Comparison of ENCODE assay signal across 22 cellular contexts in the genomic region with DNA sequence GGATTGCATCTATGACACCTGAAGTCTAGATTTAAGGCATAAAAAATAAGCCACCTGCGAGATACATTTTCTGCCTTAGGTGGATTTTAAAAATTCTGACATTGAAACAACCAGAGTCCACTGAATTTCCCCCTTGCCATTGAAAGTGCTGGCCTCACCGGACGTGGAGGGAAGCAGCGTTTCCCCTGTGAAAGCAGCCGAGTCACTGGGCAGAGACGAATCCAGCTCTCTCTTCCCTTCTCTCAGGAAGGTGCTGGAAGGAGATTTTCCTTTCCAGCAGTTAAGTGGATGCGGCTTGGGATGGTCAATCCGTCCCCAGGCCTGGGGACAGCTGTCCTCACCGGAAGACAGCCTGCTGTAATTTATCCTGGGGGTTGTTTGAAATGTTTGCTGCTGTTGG.
DNase-seq lines count a peak whose midpoint lies in the region; ATAC-seq and TF ChIP-seq lines count a peak whose summit lies in the region.
"Had no signal": no experiment of that assay in that cellular context is flagged by ENCODE, and none has a peak within 500 bp of the region (broad histone marks: within the 10 kb centered on the region; RNA-seq: fewer than 3 reads in every experiment).

No MANE protein-coding gene starts in this region.

- intact Hi-C loops in IMR-90 (cut with micrococcal nuclease), result no loop called here

- peak overlapping the region; percentile 97 for H2BK20ac ChIP-seq in IMR-90 (ENCODE audit: low read depth, low read length)

- H3K9ac ChIP-seq in IMR-90 (ENCODE audit: low read depth, low read length) (peak overlapping the region; percentile 29; the same call in 1 of the 2 replicates), smooth muscle cell (ENCODE audit: low read depth) (no peak overlapping the region)
- H3K9ac ChIP-seq: GM23248 had no signal

- CTCF ChIA-PET in IMR-90 (lab: Yijun Ruan, JAX), result interaction anchor here (1.9 kb wide), 1 partner anchor 13 kb away, joined by 6 read pairs; no protein-coding TSS in a partner anchor

- peaks cover 1% of the 10 kb centered on the region for H3K9me3 Mint-ChIP-seq in glutamatergic neuron (ENCODE audit: unreplicated experiment)
- H3K9me3 Mint-ChIP-seq in chondrocyte (ENCODE audit: low read depth), result no peaks in the 10 kb centered on the region

- H3K18ac ChIP-seq in IMR-90 (ENCODE audit: low read depth, low read length), result peak overlapping the region; percentile 50

- H3K27ac Mint-ChIP-seq in glutamatergic neuron (ENCODE audit: unreplicated experiment), result peak overlapping the region; percentile 66
- no peak overlapping the region for H3K27ac Mint-ChIP-seq in chondrocyte (ENCODE audit: unreplicated experiment)

- H3K79me2 ChIP-seq in smooth muscle cell (ENCODE audit: low read depth), result no peaks in the 10 kb centered on the region

- POLR2A ChIA-PET in IMR-90 (lab: Charles Lee; ENCODE audit: unreplicated experiment), result interaction anchor here (1.0 to 2.2 kb wide), 3 partner anchors 16 to 157 kb away, joined by 3 to 10 read pairs (median 8); no protein-coding TSS in a partner anchor

- peak overlapping the region; percentile 78 for H3K56ac ChIP-seq in IMR-90 (ENCODE audit: extremely low read depth, insufficient read depth, low read length)

- BruUV-seq in IMR-90 (replicated peaks; lab: Mats Ljungman, UMichigan), result no TSS peak

- dilution Hi-C loops in IMR-90 (cut with HindIII; ENCODE audit: low sequenced_read_pairs, unreplicated experiment), result no loop called here

- no peak overlapping the region for H3K4me3 Mint-ChIP-seq in glutamatergic neuron (ENCODE audit: unreplicated experiment)
- no peak overlapping the region for H3K4me3 Mint-ChIP-seq in chondrocyte (ENCODE audit: unreplicated experiment)

- H2AFZ ChIP-seq in IMR-90 (replicated peaks; ENCODE audit: low read length, poor library complexity), result peak overlapping the region; percentile 74
- H2AFZ ChIP-seq in smooth muscle cell (ENCODE audit: low read depth), result peak overlapping the region; percentile 77
- H2AFZ ChIP-seq: GM23248 had no signal

- no peaks in the 10 kb centered on the region for H3F3A ChIP-seq in smooth muscle cell (ENCODE audit: low read depth)

- H3K27ac ChIP-seq in IMR-90 (ENCODE audit: insufficient read depth, low read length) (peak overlapping the region; percentile 78), lung (ENCODE audit: low read depth in 1 of 2, low read length in 1 of 2) (peak overlapping the region in 1 of 2 donors; percentile 53), smooth muscle cell (ENCODE audit: low read depth) (no peak overlapping the region)
- H3K27ac ChIP-seq: C4-2B, GM23248, HL-60 had no signal

- peak overlapping the region; percentile 68 for H2BK5ac ChIP-seq in IMR-90 (ENCODE audit: low read depth, low read length, poor library complexity, severe bottlenecking)

- H4K20me1 ChIP-seq in IMR-90 (ENCODE audit: insufficient read depth, low read length), result no peaks in the 10 kb centered on the region
- no peaks in the 10 kb centered on the region for H4K20me1 ChIP-seq in smooth muscle cell (ENCODE audit: low read depth)

- TF ChIP-seq RAD21 in IMR-90 (IDR thresholded peaks at IDR 0.05; ENCODE audit: low read length), result no peak

- peak overlapping the region; percentile 21 to 86; a peak in 1 of 4 replicates for H4K8ac ChIP-seq in IMR-90 (ENCODE audit: low read depth in 2 of 2, low read length in 2 of 2)

- no peak for DNase-seq in IMR-90
- no peak for DNase-seq in glutamatergic neuron
- peak; percentile 7 for DNase-seq in lung (ENCODE audit: low spot score)
- DNase-seq in smooth muscle cell (lab: John Stamatoyannopoulos, UW; ENCODE audit: unreplicated experiment), result no peak
- DNase-seq in NCI-H524 treated with DMSO at 0.1 percent for 48 hours (lab: John Stamatoyannopoulos, UW), result no peak
- no peak for DNase-seq in chondrocyte (ENCODE audit: low spot score)
- DNase-seq: GDM1, GM23248, HCEC 1CT, KG1, NCI-H1092 treated with DMSO at 0.1 percent for 48 hours, NCI-H1436 treated with DMSO at 0.1 percent for 48 hours, NCI-H2029, NCI-H226, NCI-H510A treated with DMSO at 0.1 percent for 48 hours, NCI-H82, SIG-M5 had no signal

- 100% methylated on average over 1 of the region's 9 CpGs; no CpG with 5 or more reads in 1 of the 2 experiments for WGBS in IMR-90 (ENCODE audit: extremely low coverage in 2 of 2, insufficient read length in 1 of 2), 2 experiments
- WGBS in lung, 2 donors, result 17 to 22% methylated on average over 9 of the region's 9 CpGs
- WGBS in smooth muscle cell (ENCODE audit: low lambda C conversion rate), result 60% methylated on average over 9 of the region's 9 CpGs

- H3K27me3 Mint-ChIP-seq in glutamatergic neuron (ENCODE audit: unreplicated experiment) (peaks cover 1% of the 10 kb centered on the region), chondrocyte (ENCODE audit: low read depth) (peaks cover 42% of the 10 kb centered on the region)

- no peak for ATAC-seq in IMR-90 (ENCODE audit: low read depth)
- no peak for ATAC-seq in lung (ENCODE audit: insufficient read depth, low FRiP score)
- no peak for ATAC-seq in GM19397 (IDR thresholded peaks at IDR 0.05; ENCODE audit: unreplicated experiment)
- ATAC-seq: Panc1, SK-N-SH treated with all-trans-retinoic acid at 6 μM for 48 hours had no signal

- no peak overlapping the region; the same call in 1 of the 2 replicates for H3K4me2 ChIP-seq in IMR-90 (ENCODE audit: low read depth, low read length)
- no peak overlapping the region for H3K4me2 ChIP-seq in smooth muscle cell

- H2BK15ac ChIP-seq in IMR-90 (ENCODE audit: low read depth, low read length), result peak overlapping the region; percentile 67; the same call in 1 of the 3 replicates

- no peaks in the 10 kb centered on the region for H3K36me3 Mint-ChIP-seq in glutamatergic neuron (ENCODE audit: unreplicated experiment)
- H3K36me3 Mint-ChIP-seq in chondrocyte (ENCODE audit: low read depth), result no peaks in the 10 kb centered on the region

- no peak for TF ChIP-seq CTCF in IMR-90 (conservative IDR thresholded peaks at IDR 0.05; ENCODE audit: low read depth, low read length)
- no peak for TF ChIP-seq CTCF in glutamatergic neuron (IDR thresholded peaks at IDR 0.05; ENCODE audit: partially characterized antibody, unreplicated experiment)
- TF ChIP-seq CTCF in lung (IDR thresholded peaks at IDR 0.05; ENCODE audit: control extremely low read depth, extremely low read depth), result no peak
- no peak for TF ChIP-seq CTCF in smooth muscle cell (IDR thresholded peaks at IDR 0.05; ENCODE audit: borderline replicate concordance, insufficient read depth, poor library complexity, severe bottlenecking)
- no peak for TF ChIP-seq CTCF in chondrocyte (IDR thresholded peaks at IDR 0.05)

- no peaks in the 10 kb centered on the region for H3K27me3 ChIP-seq in IMR-90 (ENCODE audit: control insufficient read depth, insufficient read depth, low read length)
- H3K27me3 ChIP-seq in lung (ENCODE audit: control insufficient read depth, insufficient read depth), result no peaks in the 10 kb centered on the region
- H3K27me3 ChIP-seq in smooth muscle cell (ENCODE audit: low read depth), result no peaks in the 10 kb centered on the region

- H3K4me1 Mint-ChIP-seq in glutamatergic neuron (ENCODE audit: low read depth, unreplicated experiment), result peaks cover 2% of the 10 kb centered on the region
- no peaks in the 10 kb centered on the region for H3K4me1 Mint-ChIP-seq in chondrocyte (ENCODE audit: low read depth)

- no peak overlapping the region for H2AK9ac ChIP-seq in IMR-90 (replicated peaks; ENCODE audit: low read depth, low read length, poor library complexity)

- in situ Hi-C loops in IMR-90 (cut with MboI; ENCODE audit: low sequenced_read_pairs), result no loop called here

- H2AK5ac ChIP-seq in IMR-90 (ENCODE audit: low read depth, low read length), result peak overlapping the region; percentile 91

- no peaks in the 10 kb centered on the region for H3K9me3 ChIP-seq in IMR-90 (ENCODE audit: control insufficient read depth, insufficient read depth, low read length)
- H3K9me3 ChIP-seq in lung (ENCODE audit: control insufficient read depth in 2 of 2, insufficient read depth in 1 of 2, low read length in 1 of 2), result no peaks in the 10 kb centered on the region
- H3K9me3 ChIP-seq in smooth muscle cell (replicated peaks; ENCODE audit: low read depth), result no peaks in the 10 kb centered on the region

- peak overlapping the region; percentile 92 for H2BK120ac ChIP-seq in IMR-90 (ENCODE audit: low read depth, low read length)

- H3K14ac ChIP-seq in IMR-90 (replicated peaks; ENCODE audit: low read depth, low read length), result peak overlapping the region; percentile 70

- H4K91ac ChIP-seq in IMR-90 (ENCODE audit: insufficient read depth, low read depth, low read length), result peak overlapping the region; percentile 94

- peaks cover 4 to 12% of the 10 kb centered on the region in 2 experiments; a peak in 3 of 4 replicates for H3K79me1 ChIP-seq in IMR-90 (ENCODE audit: low read depth in 1 of 2, low read length in 2 of 2)

- H3K4me3 ChIP-seq in IMR-90 (ENCODE audit: insufficient read depth, low read depth, low read length), result no peak overlapping the region
- no peak overlapping the region for H3K4me3 ChIP-seq in lung
- H3K4me3 ChIP-seq in smooth muscle cell, result no peak overlapping the region
- H3K4me3 ChIP-seq: GM23248 had no signal

- peak overlapping the region; percentile 76 for H3K23ac ChIP-seq in IMR-90 (ENCODE audit: low read depth, low read length)

- H3K36me3 ChIP-seq in IMR-90 (ENCODE audit: control insufficient read depth, insufficient read depth, low read length), result no peaks in the 10 kb centered on the region
- no peaks in the 10 kb centered on the region for H3K36me3 ChIP-seq in lung (ENCODE audit: control insufficient read depth in 2 of 2, insufficient read depth in 2 of 2, low read length in 2 of 2)
- H3K36me3 ChIP-seq in smooth muscle cell (ENCODE audit: low read depth), result no peaks in the 10 kb centered on the region

- peak overlapping the region; percentile 95 for H3K4ac ChIP-seq in IMR-90 (ENCODE audit: low read depth, low read length)

- H4K5ac ChIP-seq in IMR-90 (ENCODE audit: low read depth, low read length), result peak overlapping the region; percentile 70; the same call in 1 of the 2 replicates

- H3K9me1 ChIP-seq in IMR-90 (ENCODE audit: insufficient read depth, low read length), result peaks cover 12% of the 10 kb centered on the region

- H3K4me1 ChIP-seq in IMR-90 (ENCODE audit: control insufficient read depth, insufficient read depth, low read length), result peaks cover 10% of the 10 kb centered on the region
- peaks cover 0 to 6% of the 10 kb centered on the region in 2 donors for H3K4me1 ChIP-seq in lung (ENCODE audit: control insufficient read depth in 2 of 2, insufficient read depth in 2 of 2, low read length in 2 of 2)
- H3K4me1 ChIP-seq in smooth muscle cell (ENCODE audit: low read depth), result peaks cover 3% of the 10 kb centered on the region

- no peak for TF ChIP-seq POLR2A in IMR-90 (IDR thresholded peaks at IDR 0.05; ENCODE audit: low read depth, low read length)

TF ChIP-seq in IMR-90, 13 proteins besides CTCF, POLR2A, EP300 and RAD21 (continues in another document):
- no peak for TF ChIP-seq USF2 (IDR thresholded peaks at IDR 0.05; ENCODE audit: low read depth, low read length)
